Comparison of ENCODE assay signal across 20 cellular contexts in the genomic region with DNA sequence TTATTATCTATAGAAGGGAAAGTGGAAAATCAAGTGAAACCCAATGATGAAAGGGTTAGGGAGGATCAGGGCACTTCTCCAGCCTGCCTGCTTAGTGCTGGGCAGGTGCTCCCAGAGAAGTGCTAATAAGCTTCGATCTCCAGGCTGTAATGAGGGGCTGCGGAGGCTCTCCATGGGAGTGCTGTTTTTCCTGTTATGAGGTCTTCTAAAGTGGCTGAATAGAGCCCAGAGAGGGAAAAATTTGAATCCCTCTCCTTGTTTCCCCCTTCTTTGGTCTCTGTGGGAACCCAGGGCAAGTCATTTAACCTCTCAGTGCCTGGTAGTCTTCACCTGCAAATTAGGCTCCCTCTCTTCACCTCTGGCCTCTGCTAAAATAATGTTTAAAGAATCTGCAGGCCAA.
DNase-seq lines count a peak whose midpoint lies in the region; TF ChIP-seq lines count a peak whose summit lies in the region.
"Had no signal": no experiment of that assay in that cellular context is flagged by ENCODE, and none has a peak within 500 bp of the region (broad histone marks: within the 10 kb centered on the region; RNA-seq: fewer than 3 reads in every experiment).

No MANE protein-coding gene starts in this region.

- no peaks in the 10 kb centered on the region for H3K36me3 ChIP-seq in SJCRH30
- H3K36me3 ChIP-seq: HAP-1 had no signal

- no peaks in the 10 kb centered on the region for H3K27me3 ChIP-seq in SJCRH30

- no peaks in the 10 kb centered on the region for H3K4me1 ChIP-seq in SJCRH30
- H3K4me1 ChIP-seq: HAP-1 had no signal

- in situ Hi-C loops in GM13976 (cut with MboI; ENCODE audit: low sequenced_read_pairs, unreplicated experiment): no loop called here

- no peak for TF ChIP-seq CTCF in GM13976 (IDR thresholded peaks at IDR 0.05; ENCODE audit: borderline replicate concordance, control extremely low read depth, extremely low read depth, insufficient read depth, missing control alignments)

- H3K4me3 ChIP-seq in SJCRH30: no peak overlapping the region
- H3K4me3 ChIP-seq: HAP-1 had no signal

- DNase-seq in COR-L47 (lab: John Stamatoyannopoulos, UW) (peak; percentile 42), NCI-H1105 treated with DMSO at 0.1 percent for 48 hours (lab: John Stamatoyannopoulos, UW) (peak; percentile 83), NCI-H748 (lab: John Stamatoyannopoulos, UW; ENCODE audit: unreplicated experiment) (peak; percentile 94), iPS-NIHi11 (ENCODE audit: low spot score) (peak; percentile 29), SJCRH30 (no peak), GM13976 (ENCODE audit: low spot score) (no peak), HPDE6-E6E7 (ENCODE audit: extremely low spot score) (no peak)
- DNase-seq: CD4-positive, alpha-beta T cell; DMS153; GDM1; IMR-90; NCI-H187; NCI-H2107; NCI-H526; PC-3; RPMI8226; SIG-M5; T-helper 1 cell had no signal

- H3K27ac ChIP-seq in SJCRH30: no peak overlapping the region
- H3K27ac ChIP-seq: HL-60 had no signal

- H3K9me3 ChIP-seq in SJCRH30 (replicated peaks): no peaks in the 10 kb centered on the region
- H3K9me3 ChIP-seq: HAP-1 had no signal

Comparison
In these comparisons a context has a peak if more than half of its experiments do, and no peak if none do; other contexts are left out.
1. DNase-seq: peak in COR-L47 (single experiment), NCI-H1105 treated with DMSO at 0.1 percent for 48 hours (single experiment), NCI-H748 (single experiment) and iPS-NIHi11 (single experiment); none in SJCRH30 (0 of 2), GM13976 (single experiment) and HPDE6-E6E7 (single experiment).